Comparison of ENCODE assay signal across 10 cellular contexts in the genomic region with DNA sequence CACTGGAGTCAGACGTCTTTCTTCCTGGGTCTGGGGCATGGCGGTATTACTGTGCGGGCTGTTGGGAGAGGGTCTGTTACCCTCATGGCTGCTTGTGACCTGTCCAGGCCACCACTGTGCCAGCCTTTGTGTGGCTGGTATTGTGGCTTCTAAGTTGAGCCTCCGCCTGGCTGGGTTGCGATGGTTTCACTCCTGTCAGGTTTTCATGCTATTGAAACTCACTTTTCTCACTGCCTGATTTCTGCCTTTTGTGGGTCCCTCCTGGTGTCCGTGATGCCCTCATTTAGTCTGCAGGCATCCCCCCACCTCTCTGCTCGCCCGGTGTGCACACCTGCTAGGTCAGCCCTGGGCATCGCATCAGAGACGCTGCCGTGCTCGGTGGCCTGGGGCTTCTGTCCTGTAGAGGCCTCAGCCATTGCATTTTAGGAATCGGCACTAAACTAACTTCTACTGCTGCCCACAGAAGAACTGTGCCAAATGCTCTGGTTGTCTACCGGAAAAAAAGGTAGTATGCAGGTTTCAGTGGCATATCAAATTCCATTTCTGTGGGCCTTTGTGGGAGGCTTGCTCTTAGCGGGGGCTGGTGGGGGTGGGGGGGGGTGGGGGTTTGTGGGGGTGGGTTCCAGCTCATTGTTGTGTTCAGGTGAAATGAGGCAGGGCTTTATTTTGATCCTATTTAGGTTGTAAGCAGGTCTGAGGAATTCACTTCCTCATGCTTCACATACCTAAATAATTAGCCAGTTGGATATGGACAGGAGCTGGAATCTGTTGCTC.
DNase-seq lines count a peak whose midpoint lies in the region; ATAC-seq, FAIRE-seq and TF ChIP-seq lines count a peak whose summit lies in the region.
"Had no signal": no experiment of that assay in that cellular context is flagged by ENCODE, and none has a peak within 500 bp of the region (broad histone marks: within the 10 kb centered on the region; RNA-seq: fewer than 3 reads in every experiment).

No MANE protein-coding gene starts in this region.

- H3K27ac Mint-ChIP-seq in activated naive CD8-positive, alpha-beta T cell treated with anti-CD3 and anti-CD28 coated beads, Interleukin-2, amount 50 U/mL, for 24 hours: no peak overlapping the region
- H3K27ac Mint-ChIP-seq: brain had no signal

- H3K4me1 Mint-ChIP-seq in activated naive CD8-positive, alpha-beta T cell treated with anti-CD3 and anti-CD28 coated beads, Interleukin-2, amount 50 U/mL, for 24 hours: peaks cover 18% of the 10 kb centered on the region

- H3K4me3 ChIP-seq in osteoblast (ENCODE audit: insufficient read depth, low read length): no peak overlapping the region

- H3K27ac ChIP-seq in osteoblast (ENCODE audit: low read depth, low read length): no peak overlapping the region

- H2AFZ ChIP-seq in osteoblast (ENCODE audit: low read length): no peak overlapping the region

- DNase-seq in GM03348 (ENCODE audit: low spot score): peak; percentile 81
- peak; percentile 83 for DNase-seq in RCC 7860 (ENCODE audit: low spot score)
- peak; percentile 24 for DNase-seq in fibroblast of gingiva (ENCODE audit: low read depth)
- peak; percentile 96 for DNase-seq in osteoblast (ENCODE audit: insufficient read length, low spot score, missing footprints)
- DNase-seq in NCI-H2171 (lab: John Stamatoyannopoulos, UW): no peak
- no peak for DNase-seq in NCI-H2171 treated with DMSO at 0.1 percent for 48 hours (lab: John Stamatoyannopoulos, UW)
- no peak for DNase-seq in effector CD4-positive, alpha-beta T cell
- DNase-seq in activated naive CD8-positive, alpha-beta T cell treated with anti-CD3 and anti-CD28 coated beads, Interleukin-2, amount 50 U/mL, for 24 hours: no peak

- H4K20me1 ChIP-seq in osteoblast (ENCODE audit: insufficient read depth, low read length): peaks cover 63% of the 10 kb centered on the region

- H3K4me1 ChIP-seq in osteoblast (ENCODE audit: insufficient read depth, low read length): peaks cover 13% of the 10 kb centered on the region

- FAIRE-seq in RCC 7860 (lab: Jason Lieb, UNC): peak; percentile 68

- H3K27me3 ChIP-seq in osteoblast (ENCODE audit: insufficient read depth, low read length): peaks cover 7% of the 10 kb centered on the region

- H3K9me3 Mint-ChIP-seq in activated naive CD8-positive, alpha-beta T cell treated with anti-CD3 and anti-CD28 coated beads, Interleukin-2, amount 50 U/mL, for 24 hours: peaks cover 9% of the 10 kb centered on the region

- no peak for ATAC-seq in activated naive CD8-positive, alpha-beta T cell treated with anti-CD3 and anti-CD28 coated beads, Interleukin-2, amount 50 U/mL, for 24 hours
- ATAC-seq: sciatic nerve had no signal

- no peak overlapping the region for H3K4me3 Mint-ChIP-seq in activated naive CD8-positive, alpha-beta T cell treated with anti-CD3 and anti-CD28 coated beads, Interleukin-2, amount 50 U/mL, for 24 hours
- H3K4me3 Mint-ChIP-seq: brain had no signal

- H3K9me3 ChIP-seq in osteoblast (ENCODE audit: low read depth, low read length): no peaks in the 10 kb centered on the region

- no peaks in the 10 kb centered on the region for H3K36me3 ChIP-seq in osteoblast (ENCODE audit: insufficient read depth, low read length)

- H3K36me3 Mint-ChIP-seq in activated naive CD8-positive, alpha-beta T cell treated with anti-CD3 and anti-CD28 coated beads, Interleukin-2, amount 50 U/mL, for 24 hours (ENCODE audit: low read depth): peaks cover 20% of the 10 kb centered on the region
- H3K36me3 Mint-ChIP-seq: brain had no signal

- no peak for TF ChIP-seq CTCF in osteoblast (IDR thresholded peaks at IDR 0.05; ENCODE audit: extremely low read depth, low read depth, low read length)

- no peaks in the 10 kb centered on the region for H3K27me3 Mint-ChIP-seq in activated naive CD8-positive, alpha-beta T cell treated with anti-CD3 and anti-CD28 coated beads, Interleukin-2, amount 50 U/mL, for 24 hours

- peak overlapping the region; percentile 69 for H3K4me2 ChIP-seq in osteoblast (ENCODE audit: insufficient read depth, low read length)

- no peaks in the 10 kb centered on the region for H3K79me2 ChIP-seq in osteoblast (ENCODE audit: insufficient read depth, low read length)

Comparison
In these comparisons a context has a peak if more than half of its experiments do, and no peak if none do; other contexts are left out.
1. DNase-seq: peak in GM03348 (single experiment), RCC 7860 (single experiment), fibroblast of gingiva (single experiment) and osteoblast (single experiment); none in NCI-H2171 (single experiment), NCI-H2171 treated with DMSO at 0.1 percent for 48 hours (single experiment), effector CD4-positive, alpha-beta T cell (single experiment) and activated naive CD8-positive, alpha-beta T cell treated with anti-CD3 and anti-CD28 coated beads, Interleukin-2, amount 50 U/mL, for 24 hours (single experiment).